Comparison of ENCODE assay signal across 1 cellular context in the genomic region with DNA sequence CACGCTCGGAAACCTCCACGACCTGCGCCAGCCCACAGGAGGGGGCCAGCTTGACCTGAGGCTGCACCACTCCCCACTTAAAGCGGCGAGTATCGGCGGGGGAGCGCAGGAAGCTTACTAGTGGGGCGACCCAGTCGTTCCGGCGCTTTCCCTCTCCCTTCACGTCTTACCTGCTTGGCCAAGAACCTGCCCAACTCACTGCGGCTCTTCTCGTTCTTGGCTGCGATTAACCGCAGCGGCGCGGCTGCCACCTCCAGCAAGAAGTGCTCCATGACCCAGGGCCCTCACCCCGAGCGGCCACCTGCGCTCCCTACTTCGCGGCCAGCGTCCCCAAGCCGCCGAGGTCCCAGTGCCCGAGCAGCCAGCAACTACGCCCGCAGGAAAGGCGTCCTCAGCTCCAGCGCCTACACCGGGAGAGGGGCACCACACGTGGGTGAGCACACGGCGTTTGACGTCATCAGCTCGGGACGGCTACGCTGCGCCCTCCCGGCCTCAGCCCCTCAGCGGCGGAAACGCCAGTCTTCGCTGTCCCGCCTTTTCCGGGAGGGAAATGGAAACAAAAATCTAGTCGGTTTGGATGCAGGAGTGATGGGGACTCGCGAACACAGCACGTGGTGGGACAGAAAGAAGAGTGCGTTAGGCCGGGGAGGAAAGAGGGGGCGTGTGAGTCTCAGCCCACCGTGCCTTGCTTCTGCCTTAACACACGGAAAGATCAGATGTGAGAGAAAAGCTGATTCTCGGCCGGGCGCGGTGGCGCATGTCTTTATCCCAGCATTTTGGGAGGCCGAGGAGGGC.
TF ChIP-seq lines count a peak whose summit lies in the region.

A gene with protein sequence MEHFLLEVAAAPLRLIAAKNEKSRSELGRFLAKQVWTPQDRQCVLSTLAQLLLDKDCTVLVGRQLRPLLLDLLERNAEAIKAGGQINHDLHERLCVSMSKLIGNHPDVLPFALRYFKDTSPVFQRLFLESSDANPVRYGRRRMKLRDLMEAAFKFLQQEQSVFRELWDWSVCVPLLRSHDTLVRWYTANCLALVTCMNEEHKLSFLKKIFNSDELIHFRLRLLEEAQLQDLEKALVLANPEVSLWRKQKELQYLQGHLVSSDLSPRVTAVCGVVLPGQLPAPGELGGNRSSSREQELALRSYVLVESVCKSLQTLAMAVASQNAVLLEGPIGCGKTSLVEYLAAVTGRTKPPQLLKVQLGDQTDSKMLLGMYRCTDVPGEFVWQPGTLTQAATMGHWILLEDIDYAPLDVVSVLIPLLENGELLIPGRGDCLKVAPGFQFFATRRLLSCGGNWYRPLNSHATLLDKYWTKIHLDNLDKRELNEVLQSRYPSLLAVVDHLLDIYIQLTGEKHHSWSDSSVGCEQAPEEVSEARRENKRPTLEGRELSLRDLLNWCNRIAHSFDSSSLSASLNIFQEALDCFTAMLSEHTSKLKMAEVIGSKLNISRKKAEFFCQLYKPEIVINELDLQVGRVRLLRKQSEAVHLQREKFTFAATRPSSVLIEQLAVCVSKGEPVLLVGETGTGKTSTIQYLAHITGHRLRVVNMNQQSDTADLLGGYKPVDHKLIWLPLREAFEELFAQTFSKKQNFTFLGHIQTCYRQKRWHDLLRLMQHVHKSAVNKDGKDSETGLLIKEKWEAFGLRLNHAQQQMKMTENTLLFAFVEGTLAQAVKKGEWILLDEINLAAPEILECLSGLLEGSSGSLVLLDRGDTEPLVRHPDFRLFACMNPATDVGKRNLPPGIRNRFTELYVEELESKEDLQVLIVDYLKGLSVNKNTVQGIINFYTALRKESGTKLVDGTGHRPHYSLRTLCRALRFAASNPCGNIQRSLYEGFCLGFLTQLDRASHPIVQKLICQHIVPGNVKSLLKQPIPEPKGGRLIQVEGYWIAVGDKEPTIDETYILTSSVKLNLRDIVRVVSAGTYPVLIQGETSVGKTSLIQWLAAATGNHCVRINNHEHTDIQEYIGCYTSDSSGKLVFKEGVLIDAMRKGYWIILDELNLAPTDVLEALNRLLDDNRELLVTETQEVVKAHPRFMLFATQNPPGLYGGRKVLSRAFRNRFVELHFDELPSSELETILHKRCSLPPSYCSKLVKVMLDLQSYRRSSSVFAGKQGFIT (N-terminal part only) (minus strand): TSS at position 459 of the 795 bp plus-strand sequence. CDS start 187 bp downstream, at position 272.

TF ChIP-seq in HepG2, 621 proteins besides CTCF, POLR2A, EP300 and RAD21 (continued from another document and continues in another):
- TF ChIP-seq ZNF281 (CRISPR knock-in tag; IDR thresholded peaks at IDR 0.05; ENCODE audit: borderline replicate concordance) = peak; percentile 9; the same call in 1 of the 2 replicates
- TF ChIP-seq HDAC1 (CRISPR knock-in tag; IDR thresholded peaks at IDR 0.05) = peak; percentile 99
- peak; percentile 93 for TF ChIP-seq GABPA (IDR thresholded peaks at IDR 0.05; ENCODE audit: low read depth, low read length)
- TF ChIP-seq GABPA (CRISPR knock-in tag; IDR thresholded peaks at IDR 0.05; ENCODE audit: low read depth) = peak; percentile 98
- peak; percentile 89 for TF ChIP-seq ZNF124 (CRISPR knock-in tag; IDR thresholded peaks at IDR 0.05)
- TF ChIP-seq NCOA5 (CRISPR knock-in tag; IDR thresholded peaks at IDR 0.05) = no peak
- no peak for TF ChIP-seq ZNF597 (CRISPR knock-in tag; IDR thresholded peaks at IDR 0.05)
- peak; percentile 87; the same call in 1 of the 2 replicates for TF ChIP-seq FOXK1 (CRISPR knock-in tag; IDR thresholded peaks at IDR 0.05; ENCODE audit: borderline replicate concordance, low read depth)
- 0 out of 2 replicates have a peak, but pooled peaks have one; percentile 31 for TF ChIP-seq ZNF777 (CRISPR knock-in tag; IDR thresholded peaks at IDR 0.05)
- 0 out of 2 replicates have a peak, but pooled peaks have one; percentile 46 for TF ChIP-seq ZNF205 (CRISPR knock-in tag; IDR thresholded peaks at IDR 0.05)
- TF ChIP-seq SMARCE1 (IDR thresholded peaks at IDR 0.05; ENCODE audit: borderline replicate concordance) = no peak
- TF ChIP-seq RAD51 (IDR thresholded peaks at IDR 0.05; ENCODE audit: borderline replicate concordance) = peak; percentile 29; the same call in 1 of the 2 replicates
- TF ChIP-seq ZNF451 (CRISPR knock-in tag; IDR thresholded peaks at IDR 0.05) = peak; percentile 89; the same call in 1 of the 2 replicates
- TF ChIP-seq ZNF709 (CRISPR knock-in tag; IDR thresholded peaks at IDR 0.05) = peak; percentile 66; the same call in 1 of the 2 replicates
- TF ChIP-seq, protein P1, sequence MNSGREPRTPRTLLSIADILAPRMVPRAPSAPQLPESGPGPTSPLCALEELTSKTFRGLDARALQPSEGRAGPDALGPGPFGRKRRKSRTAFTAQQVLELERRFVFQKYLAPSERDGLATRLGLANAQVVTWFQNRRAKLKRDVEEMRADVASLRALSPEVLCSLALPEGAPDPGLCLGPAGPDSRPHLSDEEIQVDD (CRISPR knock-in tag; IDR thresholded peaks at IDR 0.05; ENCODE audit: borderline replicate concordance) = peak; percentile 66; the same call in 1 of the 2 replicates
- TF ChIP-seq ZNF878 (CRISPR knock-in tag; IDR thresholded peaks at IDR 0.05) = peak; percentile 58; the same call in 1 of the 2 replicates
- 0 out of 2 replicates have a peak, but pooled peaks have one; percentile 79 for TF ChIP-seq PAX8 (CRISPR knock-in tag; IDR thresholded peaks at IDR 0.05; ENCODE audit: borderline replicate concordance)
- peak; percentile 98 for TF ChIP-seq ZNF501 (CRISPR knock-in tag; IDR thresholded peaks at IDR 0.05)
- TF ChIP-seq, protein P2, sequence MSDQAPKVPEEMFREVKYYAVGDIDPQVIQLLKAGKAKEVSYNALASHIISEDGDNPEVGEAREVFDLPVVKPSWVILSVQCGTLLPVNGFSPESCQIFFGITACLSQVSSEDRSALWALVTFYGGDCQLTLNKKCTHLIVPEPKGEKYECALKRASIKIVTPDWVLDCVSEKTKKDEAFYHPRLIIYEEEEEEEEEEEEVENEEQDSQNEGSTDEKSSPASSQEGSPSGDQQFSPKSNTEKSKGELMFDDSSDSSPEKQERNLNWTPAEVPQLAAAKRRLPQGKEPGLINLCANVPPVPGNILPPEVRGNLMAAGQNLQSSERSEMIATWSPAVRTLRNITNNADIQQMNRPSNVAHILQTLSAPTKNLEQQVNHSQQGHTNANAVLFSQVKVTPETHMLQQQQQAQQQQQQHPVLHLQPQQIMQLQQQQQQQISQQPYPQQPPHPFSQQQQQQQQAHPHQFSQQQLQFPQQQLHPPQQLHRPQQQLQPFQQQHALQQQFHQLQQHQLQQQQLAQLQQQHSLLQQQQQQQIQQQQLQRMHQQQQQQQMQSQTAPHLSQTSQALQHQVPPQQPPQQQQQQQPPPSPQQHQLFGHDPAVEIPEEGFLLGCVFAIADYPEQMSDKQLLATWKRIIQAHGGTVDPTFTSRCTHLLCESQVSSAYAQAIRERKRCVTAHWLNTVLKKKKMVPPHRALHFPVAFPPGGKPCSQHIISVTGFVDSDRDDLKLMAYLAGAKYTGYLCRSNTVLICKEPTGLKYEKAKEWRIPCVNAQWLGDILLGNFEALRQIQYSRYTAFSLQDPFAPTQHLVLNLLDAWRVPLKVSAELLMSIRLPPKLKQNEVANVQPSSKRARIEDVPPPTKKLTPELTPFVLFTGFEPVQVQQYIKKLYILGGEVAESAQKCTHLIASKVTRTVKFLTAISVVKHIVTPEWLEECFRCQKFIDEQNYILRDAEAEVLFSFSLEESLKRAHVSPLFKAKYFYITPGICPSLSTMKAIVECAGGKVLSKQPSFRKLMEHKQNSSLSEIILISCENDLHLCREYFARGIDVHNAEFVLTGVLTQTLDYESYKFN (CRISPR knock-in tag; conservative IDR thresholded peaks at IDR 0.05) = peak; percentile 65
- TF ChIP-seq, protein P3, sequence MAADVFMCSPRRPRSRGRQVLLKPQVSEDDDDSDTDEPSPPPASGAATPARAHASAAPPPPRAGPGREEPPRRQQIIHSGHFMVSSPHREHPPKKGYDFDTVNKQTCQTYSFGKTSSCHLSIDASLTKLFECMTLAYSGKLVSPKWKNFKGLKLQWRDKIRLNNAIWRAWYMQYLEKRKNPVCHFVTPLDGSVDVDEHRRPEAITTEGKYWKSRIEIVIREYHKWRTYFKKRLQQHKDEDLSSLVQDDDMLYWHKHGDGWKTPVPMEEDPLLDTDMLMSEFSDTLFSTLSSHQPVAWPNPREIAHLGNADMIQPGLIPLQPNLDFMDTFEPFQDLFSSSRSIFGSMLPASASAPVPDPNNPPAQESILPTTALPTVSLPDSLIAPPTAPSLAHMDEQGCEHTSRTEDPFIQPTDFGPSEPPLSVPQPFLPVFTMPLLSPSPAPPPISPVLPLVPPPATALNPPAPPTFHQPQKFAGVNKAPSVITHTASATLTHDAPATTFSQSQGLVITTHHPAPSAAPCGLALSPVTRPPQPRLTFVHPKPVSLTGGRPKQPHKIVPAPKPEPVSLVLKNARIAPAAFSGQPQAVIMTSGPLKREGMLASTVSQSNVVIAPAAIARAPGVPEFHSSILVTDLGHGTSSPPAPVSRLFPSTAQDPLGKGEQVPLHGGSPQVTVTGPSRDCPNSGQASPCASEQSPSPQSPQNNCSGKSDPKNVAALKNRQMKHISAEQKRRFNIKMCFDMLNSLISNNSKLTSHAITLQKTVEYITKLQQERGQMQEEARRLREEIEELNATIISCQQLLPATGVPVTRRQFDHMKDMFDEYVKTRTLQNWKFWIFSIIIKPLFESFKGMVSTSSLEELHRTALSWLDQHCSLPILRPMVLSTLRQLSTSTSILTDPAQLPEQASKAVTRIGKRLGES (CRISPR knock-in tag; IDR thresholded peaks at IDR 0.05; ENCODE audit: borderline replicate concordance) = no peak
- TF ChIP-seq KAT8 (CRISPR knock-in tag; IDR thresholded peaks at IDR 0.05) = peak; percentile 97
- no peak for TF ChIP-seq MATR3 (CRISPR knock-in tag; IDR thresholded peaks at IDR 0.05)
- TF ChIP-seq SRY (CRISPR knock-in tag; IDR thresholded peaks at IDR 0.05) = peak; percentile 91
- peak; percentile 90; the same call in 1 of the 2 replicates for TF ChIP-seq KLF11 (CRISPR knock-in tag; IDR thresholded peaks at IDR 0.05)
- peak; percentile 28 for TF ChIP-seq PTBP1 (IDR thresholded peaks at IDR 0.05; ENCODE audit: low read depth, low read length, poor library complexity, severe bottlenecking)
- peak; percentile 80; the same call in 1 of the 2 replicates for TF ChIP-seq ZNF761 (CRISPR knock-in tag; conservative IDR thresholded peaks at IDR 0.05)
- peak; percentile 61 for TF ChIP-seq PBX2 (CRISPR knock-in tag; IDR thresholded peaks at IDR 0.05)
- 0 out of 2 replicates have a peak, but pooled peaks have one; percentile 10 for TF ChIP-seq SRF (IDR thresholded peaks at IDR 0.05; ENCODE audit: low read depth, low read length)
- TF ChIP-seq MXD4 (CRISPR knock-in tag; IDR thresholded peaks at IDR 0.05) = peak; percentile 100
- TF ChIP-seq ZBTB21 (CRISPR knock-in tag; IDR thresholded peaks at IDR 0.05) = peak; percentile 80
- no peak for TF ChIP-seq ARNT (IDR thresholded peaks at IDR 0.05)
- TF ChIP-seq ISL2 (CRISPR knock-in tag; IDR thresholded peaks at IDR 0.05) = peak; percentile 60; the same call in 1 of the 2 replicates
- 0 out of 2 replicates have a peak, but pooled peaks have one; percentile 74 for TF ChIP-seq CBFB (CRISPR knock-in tag; IDR thresholded peaks at IDR 0.05)
- peak; percentile 85 for TF ChIP-seq MED1 (CRISPR knock-in tag; IDR thresholded peaks at IDR 0.05)
- TF ChIP-seq ZNF749 (CRISPR knock-in tag; IDR thresholded peaks at IDR 0.05; ENCODE audit: borderline replicate concordance) = 0 out of 2 replicates have a peak, but pooled peaks have one; percentile 50
- TF ChIP-seq ZNF225 (CRISPR knock-in tag; IDR thresholded peaks at IDR 0.05) = peak; percentile 78; the same call in 1 of the 2 replicates
- peak; percentile 98 for TF ChIP-seq ATF1 (CRISPR knock-in tag; IDR thresholded peaks at IDR 0.05)
- TF ChIP-seq, protein P4, sequence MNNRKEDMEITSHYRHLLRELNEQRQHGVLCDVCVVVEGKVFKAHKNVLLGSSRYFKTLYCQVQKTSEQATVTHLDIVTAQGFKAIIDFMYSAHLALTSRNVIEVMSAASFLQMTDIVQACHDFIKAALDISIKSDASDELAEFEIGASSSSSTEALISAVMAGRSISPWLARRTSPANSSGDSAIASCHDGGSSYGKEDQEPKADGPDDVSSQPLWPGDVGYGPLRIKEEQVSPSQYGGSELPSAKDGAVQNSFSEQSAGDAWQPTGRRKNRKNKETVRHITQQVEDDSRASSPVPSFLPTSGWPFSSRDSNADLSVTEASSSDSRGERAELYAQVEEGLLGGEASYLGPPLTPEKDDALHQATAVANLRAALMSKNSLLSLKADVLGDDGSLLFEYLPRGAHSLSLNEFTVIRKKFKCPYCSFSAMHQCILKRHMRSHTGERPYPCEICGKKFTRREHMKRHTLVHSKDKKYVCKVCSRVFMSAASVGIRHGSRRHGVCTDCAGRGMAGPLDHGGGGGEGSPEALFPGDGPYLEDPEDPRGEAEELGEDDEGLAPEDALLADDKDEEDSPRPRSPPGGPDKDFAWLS (CRISPR knock-in tag; IDR thresholded peaks at IDR 0.05; ENCODE audit: borderline replicate concordance) = 0 out of 2 replicates have a peak, but pooled peaks have one; percentile 56
- peak; percentile 78; the same call in 1 of the 2 replicates for TF ChIP-seq DNMT1 (CRISPR knock-in tag; IDR thresholded peaks at IDR 0.05)
